Comparison of ENCODE assay signal across 19 cellular contexts in genomic region chr13:54989418-54989817, GRCh38.
"Had no signal": no experiment of that assay in that cellular context is flagged by ENCODE, and none has a peak within 500 bp of the region (broad histone marks: within the 10 kb centered on the region; RNA-seq: fewer than 3 reads in every experiment).

No MANE protein-coding gene starts in this region.

- ATAC-seq: activated CD8-positive, alpha-beta T cell treated with anti-CD3 and anti-CD28 coated beads, Interleukin-2, amount 10 ng/mL, durations not matched to agents 7 days and 5 days; activated T-cell treated with anti-CD3 and anti-CD28 coated beads, Interleukin-2, amount 50 U/mL, for 4 hours; gastrocnemius medialis; naive thymus-derived CD8-positive, alpha-beta T cell had no signal

- DNase-seq: activated CD4-positive, alpha-beta T cell treated with anti-CD3 and anti-CD28 coated beads, Interleukin-2, amount 10 ng/mL, durations not matched to agents 7 days and 5 days; activated CD8-positive, alpha-beta memory T cell treated with anti-CD3 and anti-CD28 coated beads, Interleukin-2, amount 50 U/mL, for 4 hours; activated CD8-positive, alpha-beta T cell treated with anti-CD3 and anti-CD28 coated beads, Interleukin-2, amount 10 ng/mL, durations not matched to agents 7 days and 5 days; activated effector memory CD4-positive, alpha-beta T cell treated with anti-CD3 and anti-CD28 coated beads, Interleukin-2, amount 50 U/mL, for 16 hours; activated T-cell treated with anti-CD3 and anti-CD28 coated beads, Interleukin-2, amount 50 U/mL, for 4 hours; gastrocnemius medialis; head of caudate nucleus; immature natural killer cell; naive thymus-derived CD8-positive, alpha-beta T cell; nucleus accumbens; posterior cingulate gyrus; retina; stimulated activated CD4-positive, alpha-beta T cell treated with anti-CD3 and anti-CD28 coated beads, Interleukin-1b, Interleukin-23, amount 100 ng/mL, for 48 hours; stimulated activated CD8-positive, alpha-beta memory T cell treated with anti-CD3 and anti-CD28 coated beads, Interleukin-4, amount 100 ng/mL, for 48 hours; stimulated activated naive CD4-positive, alpha-beta T cell; T-helper 1 cell; T1000 had no signal

- H3K4me1 ChIP-seq: ascending aorta, gastrocnemius medialis had no signal

- H3K27ac ChIP-seq: ascending aorta, coronary artery, gastrocnemius medialis had no signal

- H3K9me3 ChIP-seq: ascending aorta, gastrocnemius medialis had no signal

- H3K27me3 ChIP-seq: ascending aorta, gastrocnemius medialis had no signal

- H3K4me3 ChIP-seq: ascending aorta, coronary artery, gastrocnemius medialis had no signal

- H3K36me3 ChIP-seq: ascending aorta, gastrocnemius medialis had no signal
